ENCODE assay signal across 41 cellular contexts in the genomic region with DNA sequence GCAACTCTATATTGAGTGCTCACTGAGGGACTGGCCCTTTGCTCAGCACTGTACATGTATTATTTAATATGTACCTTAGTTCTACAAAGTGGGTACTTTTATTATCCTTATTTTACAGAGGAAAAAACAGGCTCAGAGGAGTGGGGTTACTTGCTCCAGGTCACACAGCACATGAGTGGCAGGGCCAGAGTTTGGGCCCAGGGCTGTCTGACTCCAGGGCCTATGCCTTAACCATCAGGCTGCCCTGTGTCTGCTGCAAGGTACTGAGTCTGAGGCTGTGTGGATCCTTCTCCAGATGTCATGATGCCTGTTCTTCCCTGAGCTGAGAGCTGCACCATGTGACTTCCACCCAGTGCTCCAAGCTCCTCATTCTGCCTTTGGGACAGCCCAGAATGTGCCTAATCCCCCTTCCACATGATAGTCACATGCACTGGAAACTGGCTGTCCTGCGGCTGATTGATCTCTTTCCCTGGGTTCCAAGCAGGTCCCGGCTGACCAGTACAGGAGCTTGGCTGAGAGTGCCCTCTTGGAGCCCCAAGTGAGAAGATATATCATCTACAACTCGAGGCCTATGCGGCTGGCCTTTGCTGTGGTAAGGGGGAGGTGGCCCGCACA. TPM values are rescaled to one million over a fixed set of nuclear protein-coding genes. Genes with fewer than 3 reads are reported as not detected.
"Had no signal": no experiment of that assay in that cellular context is flagged by ENCODE, and none has a peak within 500 bp of the region (broad histone marks: within the 10 kb centered on the region; RNA-seq: fewer than 3 reads in every experiment).

No MANE protein-coding gene starts in this region.

- H3K4me1 ChIP-seq: Peyer's patch had no signal

- H3K9me3 Mint-ChIP-seq: activated B cell treated with CpG ODN at 0.5 μM for 24 hours; activated CD4-positive, alpha-beta memory T cell treated with anti-CD3 and anti-CD28 coated beads, Interleukin-2, amount 10 ng/mL, durations not matched to agents 7 days and 5 days; activated naive CD4-positive, alpha-beta T cell treated with anti-CD3 and anti-CD28 coated beads, Interleukin-2, amount 50 U/mL, for 24 hours; activated naive CD8-positive, alpha-beta T cell treated with anti-CD3 and anti-CD28 coated beads, Interleukin-2, amount 10 ng/mL, durations not matched to agents 7 days and 5 days; T-cell had no signal

- H3K27ac Mint-ChIP-seq: activated B cell treated with CpG ODN at 0.5 μM for 24 hours; activated CD4-positive, alpha-beta memory T cell treated with anti-CD3 and anti-CD28 coated beads, Interleukin-2, amount 10 ng/mL, durations not matched to agents 7 days and 5 days; activated CD8-positive, alpha-beta memory T cell treated with anti-CD3 and anti-CD28 coated beads, Interleukin-2, amount 10 ng/mL, durations not matched to agents 7 days and 5 days; activated naive CD4-positive, alpha-beta T cell treated with anti-CD3 and anti-CD28 coated beads, Interleukin-2, amount 50 U/mL, for 24 hours; activated naive CD8-positive, alpha-beta T cell treated with anti-CD3 and anti-CD28 coated beads, Interleukin-2, amount 10 ng/mL, durations not matched to agents 7 days and 5 days; T-cell had no signal

- H3K4me1 Mint-ChIP-seq: activated CD4-positive, alpha-beta memory T cell treated with anti-CD3 and anti-CD28 coated beads, Interleukin-2, amount 10 ng/mL, durations not matched to agents 7 days and 5 days; activated CD8-positive, alpha-beta memory T cell treated with anti-CD3 and anti-CD28 coated beads, Interleukin-2, amount 10 ng/mL, durations not matched to agents 7 days and 5 days had no signal

- H3K4me3 Mint-ChIP-seq: activated B cell treated with CpG ODN at 0.5 μM for 24 hours; activated CD4-positive, alpha-beta memory T cell treated with anti-CD3 and anti-CD28 coated beads, Interleukin-2, amount 10 ng/mL, durations not matched to agents 7 days and 5 days; activated CD8-positive, alpha-beta memory T cell treated with anti-CD3 and anti-CD28 coated beads, Interleukin-2, amount 10 ng/mL, durations not matched to agents 7 days and 5 days; activated naive CD4-positive, alpha-beta T cell treated with anti-CD3 and anti-CD28 coated beads, Interleukin-2, amount 50 U/mL, for 24 hours; activated naive CD8-positive, alpha-beta T cell treated with anti-CD3 and anti-CD28 coated beads, Interleukin-2, amount 10 ng/mL, durations not matched to agents 7 days and 5 days; T-cell had no signal

- H3K36me3 ChIP-seq: MG63, SJSA1 had no signal

- H3K9me3 ChIP-seq: ascending aorta, MG63, Peyer's patch, SJSA1 had no signal

- ATAC-seq: activated CD8-positive, alpha-beta memory T cell treated with anti-CD3 and anti-CD28 coated beads, Interleukin-2, amount 10 ng/mL, durations not matched to agents 7 days and 5 days; PC-3; SK-N-SH treated with all-trans-retinoic acid at 6 μM for 48 hours; T-cell had no signal

- H3K27me3 ChIP-seq: ascending aorta, MG63, Peyer's patch, SJSA1 had no signal

- H3K4me3 ChIP-seq: ascending aorta, MG63, Peyer's patch, SJSA1 had no signal

- H3K27me3 Mint-ChIP-seq: activated B cell treated with CpG ODN at 0.5 μM for 24 hours; activated CD4-positive, alpha-beta memory T cell treated with anti-CD3 and anti-CD28 coated beads, Interleukin-2, amount 10 ng/mL, durations not matched to agents 7 days and 5 days; activated CD8-positive, alpha-beta memory T cell treated with anti-CD3 and anti-CD28 coated beads, Interleukin-2, amount 10 ng/mL, durations not matched to agents 7 days and 5 days; activated naive CD4-positive, alpha-beta T cell treated with anti-CD3 and anti-CD28 coated beads, Interleukin-2, amount 50 U/mL, for 24 hours; activated naive CD8-positive, alpha-beta T cell treated with anti-CD3 and anti-CD28 coated beads, Interleukin-2, amount 10 ng/mL, durations not matched to agents 7 days and 5 days; T-cell had no signal

- DNase-seq: activated B cell treated with CpG ODN at 0.5 μM for 24 hours; activated CD4-positive, alpha-beta memory T cell treated with anti-CD3 and anti-CD28 coated beads, Interleukin-2, amount 10 ng/mL, durations not matched to agents 7 days and 5 days; activated CD4-positive, alpha-beta T cell treated with anti-CD3 and anti-CD28 coated beads for 1 hour; activated CD4-positive, alpha-beta T cell treated with anti-CD3 and anti-CD28 coated beads for 48 hours; activated CD8-positive, alpha-beta memory T cell treated with anti-CD3 and anti-CD28 coated beads for 24 hours; activated CD8-positive, alpha-beta memory T cell treated with anti-CD3 and anti-CD28 coated beads, Interleukin-2, amount 10 ng/mL, durations not matched to agents 7 days and 5 days; activated CD8-positive, alpha-beta memory T cell treated with anti-CD3 and anti-CD28 coated beads, Interleukin-2, amount 50 U/mL, for 48 hours; activated gamma-delta T cell; activated naive CD4-positive, alpha-beta T cell treated with Interleukin-2 at 50 U/mL for 16 hours; activated naive CD8-positive, alpha-beta T cell treated with anti-CD3 and anti-CD28 coated beads, Interleukin-2, amount 10 ng/mL, durations not matched to agents 7 days and 5 days; activated T-cell treated with anti-CD3 and anti-CD28 coated beads, Interleukin-2, amount 50 U/mL, for 48 hours; amygdala; caudate nucleus; cerebellar nuclear complex; Kasumi-1; KG1; MG63; NCI-H1048; NCI-H1105 treated with DMSO at 0.1 percent for 48 hours; NCI-H1436; NCI-H1694; NCI-H2029; NCI-H2107; NCI-H2171; NCI-H510A; NCI-H526; NCI-H748 treated with DMSO at 0.1 percent for 48 hours; NK-92 treated with Interleukin-12 subunit alpha and Interleukin-12 subunit beta, amount 100 ng/mL, for 24 hours; PC-3; RPMI8226; SHP77 treated with DMSO at 0.1 percent for 48 hours; T-cell; T-helper 2 cell; T-helper 9 cell had no signal

- H3K27ac ChIP-seq: ascending aorta, Peyer's patch, SJSA1, VCaP had no signal

RNA-seq across cellular contexts. Expression of gene TEX53, which starts 31.1 kb away (rescaled TPM):
- total RNA-seq: activated B cell treated with CpG ODN at 0.5 μM for 24 hours; activated CD4-positive, alpha-beta memory T cell treated with anti-CD3 and anti-CD28 coated beads, Interleukin-2, amount 10 ng/mL, durations not matched to agents 7 days and 5 days; activated CD8-positive, alpha-beta memory T cell treated with anti-CD3 and anti-CD28 coated beads, Interleukin-2, amount 10 ng/mL, durations not matched to agents 7 days and 5 days; activated naive CD8-positive, alpha-beta T cell treated with anti-CD3 and anti-CD28 coated beads, Interleukin-2, amount 10 ng/mL, durations not matched to agents 7 days and 5 days; ascending aorta; PC-3; Peyer's patch; SJSA1; T-cell had no signal
- polyA plus RNA-seq: adipose tissue had no signal

RNA-seq across cellular contexts. Expression of gene TEX48, which starts 55.5 kb away (rescaled TPM):
- total RNA-seq: activated B cell treated with CpG ODN at 0.5 μM for 24 hours; activated naive CD8-positive, alpha-beta T cell treated with anti-CD3 and anti-CD28 coated beads, Interleukin-2, amount 10 ng/mL, durations not matched to agents 7 days and 5 days; ascending aorta; Peyer's patch; SJSA1 had no signal
- polyA plus RNA-seq: adipose tissue had no signal
